8 cellular contexts compared by ENCODE assay signal in genomic region chr7:151027728-151028130, GRCh38. TPM values are rescaled to one million over a fixed set of nuclear protein-coding genes. Genes with fewer than 3 reads are reported as not detected.
A peak's percentile ranks its signal among the peaks of the same experiment; 100 is the strongest.
DNase-seq lines count a peak whose midpoint lies in the region; ATAC-seq, FAIRE-seq and TF ChIP-seq lines count a peak whose summit lies in the region.
"Not testable (repeated sequence)": the region's sequence is repeated elsewhere in the genome, so short reads cannot be mapped to it uniquely, and the experiment has no call there.
"Had no signal": no experiment of that assay in that cellular context is flagged by ENCODE, and none has a peak within 500 bp of the region (broad histone marks: within the 10 kb centered on the region; RNA-seq: fewer than 3 reads in every experiment).

No MANE protein-coding gene starts in this region.

- not testable (repeated sequence) for H2AK5ac ChIP-seq in mesenchymal stem cell (ENCODE audit: low read length, severe bottlenecking)

- TF ChIP-seq POLR2A in GM12878 (IDR thresholded peaks at IDR 0.05; ENCODE audit: low read depth, low read length); gastrocnemius medialis (IDR thresholded peaks at IDR 0.05): not testable (repeated sequence)

- POLR2A ChIA-PET in GM12878 (lab: Charles Lee), result interaction anchor here (0.5 to 2.4 kb wide), 5 partner anchors 31 to 1844 kb away, joined by 3 to 14 read pairs (median 3); partner anchors contain the start of genes FASTK and TMUB1

- BruUV-seq in GM12878 (replicated peaks; lab: Mats Ljungman, UMichigan), result not testable (repeated sequence)

- H2BK5ac ChIP-seq in mesenchymal stem cell (ENCODE audit: low read depth, low read length, poor library complexity, severe bottlenecking), result not testable (repeated sequence)

- H3K27ac ChIP-seq in GM12878 (ENCODE audit: control insufficient read depth, insufficient read depth); mesenchymal stem cell (ENCODE audit: low read length, poor library complexity, severe bottlenecking): not testable (repeated sequence)
- peak overlapping the region; percentile 87 to 94 (median 88) for H3K27ac ChIP-seq in gastrocnemius medialis

- TF ChIP-seq RAD21 in GM12878 (IDR thresholded peaks at IDR 0.05; ENCODE audit: insufficient read depth, low read depth, low read length), result not testable (repeated sequence)

- H2BK15ac ChIP-seq in mesenchymal stem cell (ENCODE audit: low read depth, poor library complexity, severe bottlenecking), result not testable (repeated sequence)

- H4K91ac ChIP-seq in mesenchymal stem cell (ENCODE audit: low read length), result not testable (repeated sequence)

- H3K23ac ChIP-seq in mesenchymal stem cell (ENCODE audit: low read length in 2 of 2), result not testable (repeated sequence)

- not testable (repeated sequence) for H3K14ac ChIP-seq in mesenchymal stem cell (ENCODE audit: low read length in 2 of 2)

- not testable (repeated sequence) for H3K9me3 Mint-ChIP-seq in T-helper 1 cell treated with Interleukin-12 subunit alpha and Interleukin-12 subunit beta and Interleukin-4 antibody, amounts not matched to agents 30 μg/mL and 1 μg/mL, for 36 hours

- not testable (repeated sequence) for H3K27me3 Mint-ChIP-seq in T-helper 1 cell treated with Interleukin-12 subunit alpha and Interleukin-12 subunit beta and Interleukin-4 antibody, amounts not matched to agents 30 μg/mL and 1 μg/mL, for 36 hours (ENCODE audit: low read depth)

- peak overlapping the region; percentile 52 for H2AFZ ChIP-seq in GM12878 (ENCODE audit: control insufficient read depth, low read depth, low read length)
- peak overlapping the region; percentile 91 for H2AFZ ChIP-seq in mesenchymal stem cell (ENCODE audit: low read depth, low read length)

- H3K36me3 ChIP-seq in GM12878 (ENCODE audit: control insufficient read depth in 2 of 2, insufficient read depth in 2 of 2, low read length in 1 of 2); mesenchymal stem cell (ENCODE audit: control insufficient read depth in 1 of 2, insufficient read depth in 2 of 2, low read depth in 1 of 2, low read length in 2 of 2); gastrocnemius medialis: not testable (repeated sequence)

- TF ChIP-seq EP300 in GM12878 (IDR thresholded peaks at IDR 0.05; ENCODE audit: borderline replicate concordance in 1 of 2, control insufficient read depth in 1 of 2, low read depth in 2 of 2, low read length in 2 of 2), result not testable (repeated sequence)

- FAIRE-seq in GM12878 (lab: Jason Lieb, UNC), result not testable (repeated sequence)

- H4K8ac ChIP-seq in mesenchymal stem cell (ENCODE audit: low read length), result peak overlapping the region; percentile 76

- H3K27me3 ChIP-seq in GM12878 (replicated peaks in 1 of 2; ENCODE audit: control insufficient read depth in 2 of 2, insufficient read depth in 2 of 2, low read length in 1 of 2); gastrocnemius medialis: not testable (repeated sequence)
- H3K27me3 ChIP-seq in mesenchymal stem cell (ENCODE audit: control insufficient read depth in 1 of 2, insufficient read depth in 1 of 2, low read length in 2 of 2), result peaks cover 6 to 14% of the 10 kb centered on the region in 2 experiments

- peak overlapping the region; percentile 95 for H3K4me3 Mint-ChIP-seq in T-helper 1 cell treated with Interleukin-12 subunit alpha and Interleukin-12 subunit beta and Interleukin-4 antibody, amounts not matched to agents 30 μg/mL and 1 μg/mL, for 36 hours

- H3K9ac ChIP-seq in GM12878 (ENCODE audit: control insufficient read depth, insufficient read depth, low read length), result not testable (repeated sequence)
- H3K9ac ChIP-seq in mesenchymal stem cell (ENCODE audit: low read length), result peak overlapping the region; percentile 92

- peak overlapping the region; percentile 92 for H3K27ac Mint-ChIP-seq in T-helper 1 cell treated with Interleukin-12 subunit alpha and Interleukin-12 subunit beta and Interleukin-4 antibody, amounts not matched to agents 30 μg/mL and 1 μg/mL, for 36 hours

- not testable (repeated sequence) for DNase-seq in GM12878 (ENCODE audit: low read depth, low spot score); fibroblast of mammary gland (ENCODE audit: low read depth); mesenchymal stem cell; gastrocnemius medialis

- H2BK120ac ChIP-seq in mesenchymal stem cell (ENCODE audit: low read depth, low read length), result not testable (repeated sequence)

- in situ Hi-C loops in GM12878 (cut with MboI), result not testable (repeated sequence)
- in situ Hi-C loops in gastrocnemius medialis (cut with MboI; ENCODE audit: low sequenced_read_pairs in 4 of 4), result loop anchor here in 1 of 4 donors (10.0 kb wide), 1 partner anchor 77 kb away; no protein-coding TSS in a partner anchor

- not testable (repeated sequence) for TF ChIP-seq CTCF in GM12878 (IDR thresholded peaks at IDR 0.05 in 2 of 3, conservative IDR thresholded peaks at IDR 0.05 in 1 of 3; ENCODE audit: control insufficient read depth in 2 of 3, extremely low read depth in 1 of 3, insufficient read depth in 1 of 3, low read depth in 3 of 3, low read length in 3 of 3); fibroblast of mammary gland (conservative IDR thresholded peaks at IDR 0.05; ENCODE audit: control insufficient read depth, insufficient read depth, low read depth, low read length); gastrocnemius medialis (IDR thresholded peaks at IDR 0.05 in 4 of 5, conservative IDR thresholded peaks at IDR 0.05 in 1 of 5)

- not testable (repeated sequence) for H3K9me3 ChIP-seq in GM12878 (replicated peaks; ENCODE audit: control insufficient read depth, insufficient read depth, low read length); mesenchymal stem cell (ENCODE audit: control insufficient read depth, low read length); gastrocnemius medialis

- not testable (repeated sequence) for H3K79me2 ChIP-seq in GM12878 (ENCODE audit: control insufficient read depth, insufficient read depth, low read length)

- 11% methylated on average over 16 of the region's 16 CpGs for WGBS in GM12878 (ENCODE audit: insufficient coverage, insufficient replicate concordance, low lambda C conversion rate, missing lambda C conversion rate)
- WGBS in mesenchymal stem cell, result 18% methylated on average over 16 of the region's 16 CpGs

- CTCF ChIA-PET in GM12878 (lab: Yijun Ruan, JAX), result interaction anchor here (0.7 to 6.0 kb wide), 11 partner anchors 9 to 249 kb away, joined by 3 to 35 read pairs (median 5); partner anchors contain the start of gene CDK5

- H3K36me3 Mint-ChIP-seq in T-helper 1 cell treated with Interleukin-12 subunit alpha and Interleukin-12 subunit beta and Interleukin-4 antibody, amounts not matched to agents 30 μg/mL and 1 μg/mL, for 36 hours (ENCODE audit: low read depth), result not testable (repeated sequence)

- H4K20me1 ChIP-seq in GM12878 (ENCODE audit: control insufficient read depth, insufficient read depth), result not testable (repeated sequence)

- H3K4me1 ChIP-seq in GM12878 (ENCODE audit: control insufficient read depth, insufficient read depth, low read length); mesenchymal stem cell (ENCODE audit: control insufficient read depth, insufficient read depth, low read depth, low read length): not testable (repeated sequence)
- peaks cover 9 to 12% of the 10 kb centered on the region in 2 donors for H3K4me1 ChIP-seq in gastrocnemius medialis

- ATAC-seq in GM18517 (IDR thresholded peaks at IDR 0.05; ENCODE audit: unreplicated experiment), result peak; percentile 9
- peak; percentile 5 for ATAC-seq in HG03159 (IDR thresholded peaks at IDR 0.05; ENCODE audit: unreplicated experiment)
- peak; percentile 3 for ATAC-seq in GM12878
- ATAC-seq in gastrocnemius medialis, result not testable (repeated sequence)

- SMC1A ChIA-PET in GM12878 (lab: Charles Lee; ENCODE audit: uncharacterized antibody, unreplicated experiment), result interaction anchor here (0.7 to 2.3 kb wide), 7 partner anchors 17 to 748 kb away, joined by 3 to 16 read pairs (median 5); partner anchors contain the start of genes ABCF2 and AGAP3

- H3K4me3 ChIP-seq in GM12878 (peak overlapping the region; percentile 81), fibroblast of mammary gland (ENCODE audit: control insufficient read depth, low read depth, low read length) (peak overlapping the region; percentile 87), mesenchymal stem cell (ENCODE audit: insufficient read depth in 1 of 2, low read depth in 1 of 2, low read length in 2 of 2) (peak overlapping the region; percentile 39 to 92), gastrocnemius medialis (peak overlapping the region; percentile 54 to 81 (median 64))

- peak overlapping the region in 1 of 2 experiments; percentile 31 for H2BK12ac ChIP-seq in mesenchymal stem cell (ENCODE audit: low read length in 2 of 2)

- H3K18ac ChIP-seq in mesenchymal stem cell (ENCODE audit: low read depth in 1 of 2, low read length in 2 of 2), result peak overlapping the region; percentile 35 to 43

- H3K79me1 ChIP-seq in mesenchymal stem cell (replicated peaks; ENCODE audit: low read length, poor library complexity, severe bottlenecking), result peaks cover 12% of the 10 kb centered on the region

- peak overlapping the region in 1 of 2 experiments; percentile 30 for H3K4ac ChIP-seq in mesenchymal stem cell (ENCODE audit: low read depth in 1 of 2, low read length in 2 of 2)

- RAD21 ChIA-PET in GM12878 (lab: Charles Lee; ENCODE audit: unreplicated experiment), result interaction anchor here (0.8 to 1.5 kb wide), 8 partner anchors 17 to 81 kb away, joined by 3 to 10 read pairs (median 3); partner anchors contain the start of gene FASTK

- intact Hi-C loops in GM12878 (cut with micrococcal nuclease; ENCODE audit: unreplicated experiment), result loop anchor here (1.0 to 2.0 kb wide), 3 partner anchors 31 to 83 kb away; partner anchors contain the start of gene TMUB1
- intact Hi-C loops in gastrocnemius medialis (cut with DNase I; ENCODE audit: low total_unique reads), result loop anchor here (1.0 to 10.0 kb wide), 9 partner anchors 31 to 623 kb away; partner anchors contain the start of genes AGAP3, ASB10, FASTK and NUB1

- H3K4me1 Mint-ChIP-seq in T-helper 1 cell treated with Interleukin-12 subunit alpha and Interleukin-12 subunit beta and Interleukin-4 antibody, amounts not matched to agents 30 μg/mL and 1 μg/mL, for 36 hours (ENCODE audit: low read depth), result peaks cover 20% of the 10 kb centered on the region

- H3K4me2 ChIP-seq in GM12878 (ENCODE audit: control insufficient read depth, insufficient read depth), result peak overlapping the region; percentile 32
- H3K4me2 ChIP-seq in mesenchymal stem cell (ENCODE audit: low read length, poor library complexity, severe bottlenecking), result peak overlapping the region; percentile 58

RNA-seq across cellular contexts. Expression of gene ABCB8, which starts 0.5 kb away (rescaled TPM):
- total RNA-seq in GM12878 (2013; cell fraction: nucleolus; rRNA removed), result 46.2 and 58.1 TPM in 2 replicates
- total RNA-seq in GM12878 (2014; rRNA removed) (26.3 and 27.4 TPM in 2 replicates), GM12878 (2014; rRNA removed; fragmentation: Illumina TruSeq; extraction: Trizol) (9.1 and 10.8 TPM in 2 replicates), GM12878 (2021) (30.6 and 34.7 TPM in 2 replicates), gastrocnemius medialis (10 to 100 TPM; 10.4 to 25.7 (median 16.2) TPM)
- polyA plus RNA-seq in GM12878 (2011; ENCODE audit: low read depth), result 5.0 TPM
- polyA plus RNA-seq in GM12878 (2011; rRNA removed) (3.8 and 9.6 TPM in 2 replicates), GM12878 (2014; fragmentation: Illumina TruSeq; extraction: Trizol) (4.7 and 11.5 TPM in 2 replicates), GM12878 (2014; fragmentation: Nextera tagmentation; extraction: Ambion mirVana) (1 to 10 TPM in 1 of 2 experiments, under 1 TPM in 1; 0.77 to 1.2 TPM), GM12878 (2014; rRNA removed) (24.7 and 27.3 TPM in 2 replicates), GM12878 (2016; fragmentation: Nextera tagmentation; extraction: Ambion mirVana) (10 to 100 TPM; 30.5 to 34.8 TPM)
- polyA plus RNA-seq in GM12878 (2011; cell fraction: cytosol; rRNA removed), result 16.5 and 21.4 TPM in 2 replicates
- 60.0 and 60.7 TPM in 2 replicates for polyA plus RNA-seq in GM12878 (2011; cell fraction: nucleus; rRNA removed)
- 13.0 and 13.2 TPM in 2 replicates for polyA plus RNA-seq in GM12878 (2012)
- 15.9 and 30.2 TPM in 2 replicates for polyA minus RNA-seq in GM12878 (2011; rRNA and poly(A)+ RNA removed)
- 14.3 and 15.0 TPM in 2 replicates for polyA minus RNA-seq in GM12878 (2011; cell fraction: cytosol; rRNA and poly(A)+ RNA removed)
- polyA minus RNA-seq in GM12878 (2011; cell fraction: nucleus; rRNA and poly(A)+ RNA removed), result 16.9 and 33.6 TPM in 2 replicates
- 17.2 TPM for polyA plus RNA-seq in mesenchymal stem cell (2013, experiment 1 of 2)
- polyA plus RNA-seq in mesenchymal stem cell (2013, experiment 2 of 2), result 16.1 TPM

RNA-seq across cellular contexts. Expression of gene ATG9B, which starts 3.4 kb away (rescaled TPM):
- 0.22 and 0.67 TPM in 2 replicates for total RNA-seq in GM12878 (2013; cell fraction: nucleolus; rRNA removed)
- total RNA-seq in GM12878 (2014; rRNA removed), result 0.05 TPM in 1 of 2 replicates, not detected in the other
- 0.09 TPM in 1 of 2 replicates, not detected in the other for total RNA-seq in GM12878 (2014; rRNA removed; fragmentation: Illumina TruSeq; extraction: Trizol)
- 0.36 and 0.48 TPM in 2 replicates for total RNA-seq in GM12878 (2021)
- 0.17 TPM for polyA plus RNA-seq in GM12878 (2011; ENCODE audit: low read depth)
- 0.01 and 0.13 TPM in 2 replicates for polyA plus RNA-seq in GM12878 (2011; rRNA removed)
- polyA plus RNA-seq in GM12878 (2011; cell fraction: cytosol; rRNA removed), result 0.07 and 0.17 TPM in 2 replicates
- 0.63 and 1.2 TPM in 2 replicates for polyA plus RNA-seq in GM12878 (2011; cell fraction: nucleus; rRNA removed)
- polyA plus RNA-seq in GM12878 (2012), result 0.64 and 0.83 TPM in 2 replicates
- polyA plus RNA-seq in GM12878 (2014; fragmentation: Illumina TruSeq; extraction: Trizol), result 0.12 TPM in 1 of 2 replicates, not detected in the other
- polyA plus RNA-seq in GM12878 (2014; fragmentation: Nextera tagmentation; extraction: Ambion mirVana), result under 1 TPM in 1 of 2 experiments, not detected in 1; 0.04 TPM
- 0.13 and 0.62 TPM in 2 replicates for polyA plus RNA-seq in GM12878 (2014; rRNA removed)
- under 1 TPM; 0.24 to 0.83 TPM for polyA plus RNA-seq in GM12878 (2016; fragmentation: Nextera tagmentation; extraction: Ambion mirVana)
- polyA minus RNA-seq in GM12878 (2011; rRNA and poly(A)+ RNA removed), result 0.10 TPM in 1 of 2 replicates, not detected in the other
- polyA minus RNA-seq in GM12878 (2011; cell fraction: cytosol; rRNA and poly(A)+ RNA removed), result not detected in 2 replicates
- 0.12 TPM in 1 of 2 replicates, not detected in the other for polyA minus RNA-seq in GM12878 (2011; cell fraction: nucleus; rRNA and poly(A)+ RNA removed)
- 0.28 TPM for polyA plus RNA-seq in mesenchymal stem cell (2013, experiment 1 of 2)
- polyA plus RNA-seq in mesenchymal stem cell (2013, experiment 2 of 2), result 0.71 TPM
- total RNA-seq in gastrocnemius medialis, result under 1 TPM in 1 of 4 donors, not detected in 3; 0.31 TPM
- total RNA-seq: lung microvascular endothelial cell had no signal

RNA-seq across cellular contexts. Expression of gene ASIC3, which starts 20.6 kb away (rescaled TPM):
- 2.0 and 2.2 TPM in 2 replicates for total RNA-seq in GM12878 (2013; cell fraction: nucleolus; rRNA removed)
- total RNA-seq in GM12878 (2014; rRNA removed) (0.16 TPM in 1 of 2 replicates, not detected in the other), GM12878 (2014; rRNA removed; fragmentation: Illumina TruSeq; extraction: Trizol) (0.51 TPM in 1 of 2 replicates, not detected in the other), GM12878 (2021) (1.0 and 1.5 TPM in 2 replicates), gastrocnemius medialis (10 to 100 TPM in 1 of 4 donors, 1 to 10 TPM in 2, under 1 TPM in 1; 0.72 to 11.0 (median 2.5) TPM)
- polyA plus RNA-seq in GM12878 (2011; ENCODE audit: low read depth), result 0.13 TPM
- polyA plus RNA-seq in GM12878 (2011; rRNA removed) (0.07 and 0.09 TPM in 2 replicates), GM12878 (2014; fragmentation: Illumina TruSeq; extraction: Trizol) (0.47 TPM in 1 of 2 replicates, not detected in the other), GM12878 (2014; fragmentation: Nextera tagmentation; extraction: Ambion mirVana) (not detected), GM12878 (2014; rRNA removed) (0.55 and 1.4 TPM in 2 replicates), GM12878 (2016; fragmentation: Nextera tagmentation; extraction: Ambion mirVana) (under 1 TPM; 0.24 to 0.40 TPM)
- 0.09 and 0.15 TPM in 2 replicates for polyA plus RNA-seq in GM12878 (2011; cell fraction: cytosol; rRNA removed)
- 1.3 and 1.9 TPM in 2 replicates for polyA plus RNA-seq in GM12878 (2011; cell fraction: nucleus; rRNA removed)
- 1.6 and 1.8 TPM in 2 replicates for polyA plus RNA-seq in GM12878 (2012)
- not detected in 2 replicates for polyA minus RNA-seq in GM12878 (2011; rRNA and poly(A)+ RNA removed)
- not detected in 2 replicates for polyA minus RNA-seq in GM12878 (2011; cell fraction: cytosol; rRNA and poly(A)+ RNA removed)
- polyA minus RNA-seq in GM12878 (2011; cell fraction: nucleus; rRNA and poly(A)+ RNA removed), result 0.24 and 0.48 TPM in 2 replicates
- 0.99 TPM for polyA plus RNA-seq in mesenchymal stem cell (2013, experiment 1 of 2)
- polyA plus RNA-seq in mesenchymal stem cell (2013, experiment 2 of 2), result 1.0 TPM

RNA-seq across cellular contexts. Expression of gene CDK5, which starts 30.0 kb away (rescaled TPM):
- total RNA-seq in GM12878 (2013; cell fraction: nucleolus; rRNA removed), result 7.9 and 9.3 TPM in 2 replicates
- total RNA-seq in GM12878 (2014; rRNA removed) (25.9 and 30.3 TPM in 2 replicates), GM12878 (2014; rRNA removed; fragmentation: Illumina TruSeq; extraction: Trizol) (18.2 and 19.4 TPM in 2 replicates), GM12878 (2021) (19.1 and 19.7 TPM in 2 replicates), gastrocnemius medialis (10 to 100 TPM in 1 of 4 donors, 1 to 10 TPM in 3; 3.7 to 10.7 (median 5.9) TPM)
- 6.6 TPM for polyA plus RNA-seq in GM12878 (2011; ENCODE audit: low read depth)
- polyA plus RNA-seq in GM12878 (2011; rRNA removed) (20.2 and 24.5 TPM in 2 replicates), GM12878 (2014; fragmentation: Illumina TruSeq; extraction: Trizol) (13.9 and 19.4 TPM in 2 replicates), GM12878 (2014; fragmentation: Nextera tagmentation; extraction: Ambion mirVana) (1 to 10 TPM; 1.5 to 8.1 TPM), GM12878 (2014; rRNA removed) (23.5 and 27.6 TPM in 2 replicates), GM12878 (2016; fragmentation: Nextera tagmentation; extraction: Ambion mirVana) (10 to 100 TPM; 33.1 to 33.4 TPM)
- polyA plus RNA-seq in GM12878 (2011; cell fraction: cytosol; rRNA removed), result 39.7 and 49.3 TPM in 2 replicates
- 31.1 TPM in 2 replicates for polyA plus RNA-seq in GM12878 (2011; cell fraction: nucleus; rRNA removed)
- polyA plus RNA-seq in GM12878 (2012), result 11.1 and 12.6 TPM in 2 replicates
- polyA minus RNA-seq in GM12878 (2011; rRNA and poly(A)+ RNA removed), result 24.7 and 28.3 TPM in 2 replicates
- polyA minus RNA-seq in GM12878 (2011; cell fraction: cytosol; rRNA and poly(A)+ RNA removed), result 7.6 and 12.2 TPM in 2 replicates
- 13.7 and 18.2 TPM in 2 replicates for polyA minus RNA-seq in GM12878 (2011; cell fraction: nucleus; rRNA and poly(A)+ RNA removed)
- 20.3 TPM for polyA plus RNA-seq in mesenchymal stem cell (2013, experiment 1 of 2)
- polyA plus RNA-seq in mesenchymal stem cell (2013, experiment 2 of 2), result 21.3 TPM

RNA-seq across cellular contexts. Expression of gene SLC4A2, which starts 31.7 kb away (rescaled TPM):
- 37.3 and 42.1 TPM in 2 replicates for total RNA-seq in GM12878 (2013; cell fraction: nucleolus; rRNA removed)
- total RNA-seq in GM12878 (2014; rRNA removed) (50.7 and 51.0 TPM in 2 replicates), GM12878 (2014; rRNA removed; fragmentation: Illumina TruSeq; extraction: Trizol) (15.6 and 17.4 TPM in 2 replicates), GM12878 (2021) (69.1 and 78.6 TPM in 2 replicates), gastrocnemius medialis (10 to 100 TPM; 27.5 to 39.6 (median 33.0) TPM)
- 14.2 TPM for polyA plus RNA-seq in GM12878 (2011; ENCODE audit: low read depth)
- polyA plus RNA-seq in GM12878 (2011; rRNA removed) (10.8 and 25.8 TPM in 2 replicates), GM12878 (2014; fragmentation: Illumina TruSeq; extraction: Trizol) (2.9 and 21.9 TPM in 2 replicates), GM12878 (2014; fragmentation: Nextera tagmentation; extraction: Ambion mirVana) (10 to 100 TPM in 1 of 2 experiments, 1 to 10 TPM in 1; 2.7 to 12.1 TPM), GM12878 (2014; rRNA removed) (63.8 and 68.7 TPM in 2 replicates), GM12878 (2016; fragmentation: Nextera tagmentation; extraction: Ambion mirVana) (10 to 100 TPM; 34.4 to 38.9 TPM)
- 32.2 and 35.6 TPM in 2 replicates for polyA plus RNA-seq in GM12878 (2011; cell fraction: cytosol; rRNA removed)
- polyA plus RNA-seq in GM12878 (2011; cell fraction: nucleus; rRNA removed), result 168 and 199 TPM in 2 replicates
- polyA plus RNA-seq in GM12878 (2012), result 46.6 and 51.1 TPM in 2 replicates
- 10.8 and 27.9 TPM in 2 replicates for polyA minus RNA-seq in GM12878 (2011; rRNA and poly(A)+ RNA removed)
- polyA minus RNA-seq in GM12878 (2011; cell fraction: cytosol; rRNA and poly(A)+ RNA removed), result 10.4 and 11.4 TPM in 2 replicates
- polyA minus RNA-seq in GM12878 (2011; cell fraction: nucleus; rRNA and poly(A)+ RNA removed), result 46.8 and 68.3 TPM in 2 replicates
- 140 TPM for polyA plus RNA-seq in mesenchymal stem cell (2013, experiment 1 of 2)
- polyA plus RNA-seq in mesenchymal stem cell (2013, experiment 2 of 2), result 133 TPM
